ENCODE assay signal across 16 cellular contexts in the genomic region with DNA sequence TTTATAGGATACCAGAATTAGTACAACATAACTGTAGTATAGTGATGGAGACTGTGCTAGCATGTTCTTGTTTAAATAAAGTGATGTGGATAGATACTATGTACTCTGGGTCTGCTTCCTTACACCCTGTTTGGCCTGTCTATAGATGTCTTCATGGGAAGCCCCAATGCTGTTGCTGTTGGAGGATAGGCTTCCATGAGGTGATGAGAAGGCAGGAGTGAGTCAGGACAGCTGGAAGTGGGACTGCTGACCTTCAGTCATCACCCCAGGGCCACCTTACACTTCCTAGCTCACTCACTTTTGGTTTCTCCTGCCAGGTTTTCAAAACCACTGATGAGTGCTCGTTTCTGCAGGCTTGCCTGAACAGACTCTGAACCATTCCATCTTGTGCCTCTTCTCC. TPM values are rescaled to one million over a fixed set of nuclear protein-coding genes. Genes with fewer than 3 reads are reported as not detected.
DNase-seq lines count a peak whose midpoint lies in the region; ATAC-seq and TF ChIP-seq lines count a peak whose summit lies in the region.
"Had no signal": no experiment of that assay in that cellular context is flagged by ENCODE, and none has a peak within 500 bp of the region (broad histone marks: within the 10 kb centered on the region; RNA-seq: fewer than 3 reads in every experiment).

No MANE protein-coding gene starts in this region.

- WGBS in right cardiac atrium, result 38% methylated on average over 1 of the region's 1 CpG
- WGBS in prostate gland, result 80% methylated on average over 1 of the region's 1 CpG

- CTCF ChIA-PET in activated CD4-positive, alpha-beta memory T cell treated with anti-CD3 and anti-CD28 coated beads for 36 hours (lab: Charles Lee), result no interaction called here

- no peaks in the 10 kb centered on the region for H3K27me3 Mint-ChIP-seq in activated T-helper 1 cell treated with anti-CD3 and anti-CD28 coated beads, Interleukin-12 subunit alpha, Interleukin-12 subunit beta, Interleukin-2, Interleukin-4 antibody, amounts not matched to agents 30 ng/mL and 10 ng/mL and 1 ng/mL, durations not matched to agents 14 hours and 24 hours and 36 hours (ENCODE audit: insufficient read depth)
- H3K27me3 Mint-ChIP-seq in activated CD4-positive, alpha-beta memory T cell treated with anti-CD3 and anti-CD28 coated beads for 36 hours, result no peaks in the 10 kb centered on the region

- H3K4me3 ChIP-seq in right cardiac atrium (ENCODE audit: low read length) (no peak overlapping the region), prostate gland (no peak overlapping the region)
- H3K4me3 ChIP-seq: lung, vagina had no signal

- H3K4me1 ChIP-seq in right cardiac atrium (ENCODE audit: control insufficient read depth, insufficient read depth, low read length) (peaks cover 4% of the 10 kb centered on the region), prostate gland (replicated peaks) (no peaks in the 10 kb centered on the region)
- H3K4me1 ChIP-seq: vagina had no signal

- H3K27ac ChIP-seq in right cardiac atrium (ENCODE audit: low read length), result no peak overlapping the region
- no peak overlapping the region for H3K27ac ChIP-seq in prostate gland
- H3K27ac ChIP-seq: vagina had no signal

- peaks cover 11% of the 10 kb centered on the region for H3K36me3 Mint-ChIP-seq in activated T-helper 1 cell treated with anti-CD3 and anti-CD28 coated beads, Interleukin-12 subunit alpha, Interleukin-12 subunit beta, Interleukin-2, Interleukin-4 antibody, amounts not matched to agents 30 ng/mL and 10 ng/mL and 1 ng/mL, durations not matched to agents 14 hours and 24 hours and 36 hours (ENCODE audit: low read depth)
- H3K36me3 Mint-ChIP-seq in activated CD4-positive, alpha-beta memory T cell treated with anti-CD3 and anti-CD28 coated beads for 36 hours, result peaks cover 3% of the 10 kb centered on the region

- peak overlapping the region; percentile 31 for H3K27ac Mint-ChIP-seq in activated T-helper 1 cell treated with anti-CD3 and anti-CD28 coated beads, Interleukin-12 subunit alpha, Interleukin-12 subunit beta, Interleukin-2, Interleukin-4 antibody, amounts not matched to agents 30 ng/mL and 10 ng/mL and 1 ng/mL, durations not matched to agents 14 hours and 24 hours and 36 hours
- H3K27ac Mint-ChIP-seq in activated CD4-positive, alpha-beta memory T cell treated with anti-CD3 and anti-CD28 coated beads for 36 hours, result no peak overlapping the region
- H3K27ac Mint-ChIP-seq: CD8-positive, alpha-beta T cell had no signal

- TF ChIP-seq CTCF in prostate gland (IDR thresholded peaks at IDR 0.05), result no peak

- peak; percentile 47 to 61 for ATAC-seq in right cardiac atrium
- ATAC-seq: CD8-positive, alpha-beta T cell; sciatic nerve had no signal

- peak; percentile 50 for DNase-seq in EH (ENCODE audit: low read depth)
- peak; percentile 9 for DNase-seq in H4 (ENCODE audit: low spot score)
- no peak for DNase-seq in activated T-helper 1 cell treated with anti-CD3 and anti-CD28 coated beads, Interleukin-12 subunit alpha, Interleukin-12 subunit beta, Interleukin-2, Interleukin-4 antibody, amounts not matched to agents 30 ng/mL and 10 ng/mL and 1 ng/mL, durations not matched to agents 14 hours and 24 hours and 36 hours (ENCODE audit: low spot score)
- DNase-seq in right cardiac atrium, result no peak
- DNase-seq in prostate gland (ENCODE audit: low spot score), result no peak
- DNase-seq in 8988T, result no peak
- DNase-seq in nucleus accumbens (lab: John Stamatoyannopoulos, UW), result no peak
- DNase-seq in activated CD4-positive, alpha-beta memory T cell treated with anti-CD3 and anti-CD28 coated beads for 36 hours, result no peak
- DNase-seq: aorta; CD8-positive, alpha-beta T cell; NCI-H1048; NCI-H524 treated with DMSO at 0.1 percent for 48 hours had no signal

- intact Hi-C loops in activated T-helper 1 cell treated with anti-CD3 and anti-CD28 coated beads, Interleukin-12 subunit alpha, Interleukin-12 subunit beta, Interleukin-2, Interleukin-4 antibody, amounts not matched to agents 30 ng/mL and 10 ng/mL and 1 ng/mL, durations not matched to agents 14 hours and 24 hours and 36 hours (cut with micrococcal nuclease), result no loop called here
- intact Hi-C loops in right cardiac atrium (cut with DNase I) (no loop called here), prostate gland (cut with DNase I) (no loop called here)
- intact Hi-C loops in activated CD4-positive, alpha-beta memory T cell treated with anti-CD3 and anti-CD28 coated beads for 36 hours (cut with micrococcal nuclease), result no loop called here

- H3K4me3 Mint-ChIP-seq in activated T-helper 1 cell treated with anti-CD3 and anti-CD28 coated beads, Interleukin-12 subunit alpha, Interleukin-12 subunit beta, Interleukin-2, Interleukin-4 antibody, amounts not matched to agents 30 ng/mL and 10 ng/mL and 1 ng/mL, durations not matched to agents 14 hours and 24 hours and 36 hours, result no peak overlapping the region
- H3K4me3 Mint-ChIP-seq in activated CD4-positive, alpha-beta memory T cell treated with anti-CD3 and anti-CD28 coated beads for 36 hours, result no peak overlapping the region
- H3K4me3 Mint-ChIP-seq: CD8-positive, alpha-beta T cell had no signal

- POLR2A ChIA-PET in activated CD4-positive, alpha-beta memory T cell treated with anti-CD3 and anti-CD28 coated beads for 36 hours (lab: Charles Lee), result no interaction called here

- no peaks in the 10 kb centered on the region for H3K36me3 ChIP-seq in prostate gland
- H3K36me3 ChIP-seq: vagina had no signal

- H3K27me3 ChIP-seq in right cardiac atrium (ENCODE audit: control insufficient read depth, insufficient read depth) (no peaks in the 10 kb centered on the region), prostate gland (replicated peaks; ENCODE audit: insufficient read depth) (no peaks in the 10 kb centered on the region)
- H3K27me3 ChIP-seq: vagina had no signal

- no peaks in the 10 kb centered on the region for H3K9me3 ChIP-seq in right cardiac atrium (ENCODE audit: control insufficient read depth, low read length)
- no peaks in the 10 kb centered on the region for H3K9me3 ChIP-seq in prostate gland
- H3K9me3 ChIP-seq: vagina had no signal

- peaks cover 22% of the 10 kb centered on the region for H3K4me1 Mint-ChIP-seq in activated T-helper 1 cell treated with anti-CD3 and anti-CD28 coated beads, Interleukin-12 subunit alpha, Interleukin-12 subunit beta, Interleukin-2, Interleukin-4 antibody, amounts not matched to agents 30 ng/mL and 10 ng/mL and 1 ng/mL, durations not matched to agents 14 hours and 24 hours and 36 hours (ENCODE audit: low read depth)
- peaks cover 4% of the 10 kb centered on the region for H3K4me1 Mint-ChIP-seq in activated CD4-positive, alpha-beta memory T cell treated with anti-CD3 and anti-CD28 coated beads for 36 hours (ENCODE audit: low read depth)

- TF ChIP-seq POLR2A in prostate gland (IDR thresholded peaks at IDR 0.05), result no peak

- H3K9me3 Mint-ChIP-seq in activated T-helper 1 cell treated with anti-CD3 and anti-CD28 coated beads, Interleukin-12 subunit alpha, Interleukin-12 subunit beta, Interleukin-2, Interleukin-4 antibody, amounts not matched to agents 30 ng/mL and 10 ng/mL and 1 ng/mL, durations not matched to agents 14 hours and 24 hours and 36 hours, result no peaks in the 10 kb centered on the region
- H3K9me3 Mint-ChIP-seq in activated CD4-positive, alpha-beta memory T cell treated with anti-CD3 and anti-CD28 coated beads for 36 hours, result no peaks in the 10 kb centered on the region
- H3K9me3 Mint-ChIP-seq: CD8-positive, alpha-beta T cell had no signal

RNA-seq across cellular contexts. Expression of a gene that starts 4.2 kb away (rescaled TPM):
- not detected in 2 replicates for total RNA-seq in H4 (2014; rRNA removed; shearing (Covaris generic))
- not detected in 2 replicates for total RNA-seq in activated T-helper 1 cell treated with anti-CD3 and anti-CD28 coated beads, Interleukin-12 subunit alpha, Interleukin-12 subunit beta, Interleukin-2, Interleukin-4 antibody, amounts not matched to agents 30 ng/mL and 10 ng/mL and 1 ng/mL, durations not matched to agents 14 hours and 24 hours and 36 hours
- total RNA-seq in right cardiac atrium (under 1 TPM in 2 of 4 donors, not detected in 2; 0.17 to 0.34 TPM), prostate gland (not detected)
- polyA plus RNA-seq in right cardiac atrium, result 0.48 TPM
- not detected for total RNA-seq in activated CD4-positive, alpha-beta memory T cell treated with anti-CD3 and anti-CD28 coated beads for 36 hours
- total RNA-seq: activated CD8-positive, alpha-beta memory T cell treated with anti-CD3 and anti-CD28 coated beads for 36 hours; CD8-positive, alpha-beta T cell; lung; vagina had no signal
- polyA plus RNA-seq: lung had no signal

Comparison
In these comparisons a context has a peak if more than half of its experiments do, and no peak if none do; other contexts are left out.
1. DNase-seq: peak in EH (single experiment) and H4 (single experiment); none in activated T-helper 1 cell treated with anti-CD3 and anti-CD28 coated beads, Interleukin-12 subunit alpha, Interleukin-12 subunit beta, Interleukin-2, Interleukin-4 antibody, amounts not matched to agents 30 ng/mL and 10 ng/mL and 1 ng/mL, durations not matched to agents 14 hours and 24 hours and 36 hours (single experiment), right cardiac atrium (0 of 3), prostate gland (single experiment), 8988T (single experiment), nucleus accumbens (0 of 56) and activated CD4-positive, alpha-beta memory T cell treated with anti-CD3 and anti-CD28 coated beads for 36 hours (single experiment).